In the genomic region with DNA sequence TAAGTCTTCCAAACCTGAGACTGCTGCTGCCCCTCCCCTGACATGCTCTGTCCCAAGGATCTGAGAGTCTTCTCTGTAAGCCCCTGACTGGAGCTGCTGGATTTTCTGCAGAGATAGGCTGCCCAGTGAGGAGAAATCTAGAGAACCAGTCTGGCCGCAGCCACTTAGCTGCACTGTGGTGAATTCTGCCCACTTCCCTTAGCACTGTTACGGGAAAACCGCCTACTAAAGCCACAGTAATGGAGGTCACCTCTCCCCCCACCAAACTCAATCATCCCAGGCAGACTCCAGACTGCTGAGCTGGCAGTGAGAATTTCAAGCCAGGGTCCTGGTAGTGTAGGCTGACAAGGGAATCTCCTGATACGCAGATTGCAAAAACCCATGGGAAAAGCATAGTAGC, we compare ENCODE assay signal across 22 cellular contexts.
DNase-seq lines count a peak whose midpoint lies in the region; ATAC-seq lines count a peak whose summit lies in the region.
"Had no signal": no experiment of that assay in that cellular context is flagged by ENCODE, and none has a peak within 500 bp of the region (broad histone marks: within the 10 kb centered on the region; RNA-seq: fewer than 3 reads in every experiment).

No MANE protein-coding gene starts in this region.

- no peak overlapping the region for H3K4me3 ChIP-seq in CD4-positive, alpha-beta memory T cell (ENCODE audit: low read length in 2 of 2)
- H3K4me3 ChIP-seq: body of pancreas, coronary artery, K562, PC-9, SJSA1, upper lobe of left lung had no signal

- POLR2A ChIA-PET in CD4-positive, alpha-beta memory T cell (lab: Charles Lee; ENCODE audit: partially characterized antibody) = no interaction called here

- H3K27me3 Mint-ChIP-seq in memory B cell = peaks cover 4% of the 10 kb centered on the region
- H3K27me3 Mint-ChIP-seq in CD4-positive, alpha-beta memory T cell = peaks cover 0 to 1% of the 10 kb centered on the region in 2 donors
- H3K27me3 Mint-ChIP-seq in activated naive CD4-positive, alpha-beta T cell treated with anti-CD3 and anti-CD28 coated beads, Interleukin-2, amount 10 ng/mL, durations not matched to agents 7 days and 5 days = no peaks in the 10 kb centered on the region

- no peak overlapping the region for H3K27ac Mint-ChIP-seq in memory B cell
- H3K27ac Mint-ChIP-seq in CD4-positive, alpha-beta memory T cell = no peak overlapping the region
- H3K27ac Mint-ChIP-seq in activated naive CD4-positive, alpha-beta T cell treated with anti-CD3 and anti-CD28 coated beads, Interleukin-2, amount 10 ng/mL, durations not matched to agents 7 days and 5 days = no peak overlapping the region
- H3K27ac Mint-ChIP-seq: activated naive CD8-positive, alpha-beta T cell; B cell; HFFc6 had no signal

- ATAC-seq in GM21381 (IDR thresholded peaks at IDR 0.05; ENCODE audit: unreplicated experiment) = peak; percentile 84
- ATAC-seq in HG02798 (IDR thresholded peaks at IDR 0.05; ENCODE audit: poor library complexity, unreplicated experiment) = peak; percentile 92
- peak; percentile 90 for ATAC-seq in HG03460 (IDR thresholded peaks at IDR 0.05; ENCODE audit: unreplicated experiment)
- peak; percentile 56 for ATAC-seq in memory B cell (ENCODE audit: low read depth)
- ATAC-seq: body of pancreas, K562, left colon had no signal

- H3K4me1 ChIP-seq in CD4-positive, alpha-beta memory T cell (ENCODE audit: insufficient read depth, low read length) = no peaks in the 10 kb centered on the region
- H3K4me1 ChIP-seq: body of pancreas, SJSA1, upper lobe of left lung had no signal

- DNase-seq in memory B cell (ENCODE audit: low spot score in 2 of 2) = no peak
- DNase-seq in CD4-positive, alpha-beta memory T cell = no peak
- DNase-seq in cortex of kidney (lab: John Stamatoyannopoulos, UW) = no peak
- DNase-seq in caudate nucleus (lab: John Stamatoyannopoulos, UW) = no peak
- no peak for DNase-seq in activated naive CD4-positive, alpha-beta T cell treated with anti-CD3 and anti-CD28 coated beads, Interleukin-2, amount 10 ng/mL, durations not matched to agents 7 days and 5 days
- DNase-seq: activated CD4-positive, alpha-beta T cell treated with anti-CD3 and anti-CD28 coated beads for 48 hours; body of pancreas; HFFc6; left colon; NCI-H1048; PC-9; stimulated activated naive CD4-positive, alpha-beta T cell treated with Interleukin-2 at 50 U/mL for 16 hours; T-helper 9 cell; upper lobe of left lung had no signal

- CTCF ChIA-PET in CD4-positive, alpha-beta memory T cell (lab: Charles Lee; ENCODE audit: partially characterized antibody) = no interaction called here
- CTCF ChIA-PET in activated naive CD4-positive, alpha-beta T cell treated with anti-CD3 and anti-CD28 coated beads, Interleukin-2, amount 10 ng/mL, durations not matched to agents 7 days and 5 days (lab: Charles Lee) = no interaction called here

- no peaks in the 10 kb centered on the region for H3K36me3 Mint-ChIP-seq in memory B cell
- no peaks in the 10 kb centered on the region for H3K36me3 Mint-ChIP-seq in CD4-positive, alpha-beta memory T cell
- no peaks in the 10 kb centered on the region for H3K36me3 Mint-ChIP-seq in activated naive CD4-positive, alpha-beta T cell treated with anti-CD3 and anti-CD28 coated beads, Interleukin-2, amount 10 ng/mL, durations not matched to agents 7 days and 5 days
- H3K36me3 Mint-ChIP-seq: activated naive CD8-positive, alpha-beta T cell had no signal

- intact Hi-C loops in CD4-positive, alpha-beta memory T cell (cut with micrococcal nuclease) = no loop called here

- H3K4me3 Mint-ChIP-seq in memory B cell = no peak overlapping the region
- H3K4me3 Mint-ChIP-seq in CD4-positive, alpha-beta memory T cell = no peak overlapping the region
- no peak overlapping the region for H3K4me3 Mint-ChIP-seq in activated naive CD4-positive, alpha-beta T cell treated with anti-CD3 and anti-CD28 coated beads, Interleukin-2, amount 10 ng/mL, durations not matched to agents 7 days and 5 days
- H3K4me3 Mint-ChIP-seq: activated naive CD8-positive, alpha-beta T cell; B cell; HFFc6 had no signal

- no peaks in the 10 kb centered on the region for H3K9me3 Mint-ChIP-seq in memory B cell
- H3K9me3 Mint-ChIP-seq in CD4-positive, alpha-beta memory T cell = no peaks in the 10 kb centered on the region
- H3K9me3 Mint-ChIP-seq in activated naive CD4-positive, alpha-beta T cell treated with anti-CD3 and anti-CD28 coated beads, Interleukin-2, amount 10 ng/mL, durations not matched to agents 7 days and 5 days = no peaks in the 10 kb centered on the region
- H3K9me3 Mint-ChIP-seq: HFFc6 had no signal

- H3K9me3 ChIP-seq in CD4-positive, alpha-beta memory T cell (ENCODE audit: control insufficient read depth in 1 of 2, low read length in 2 of 2) = no peaks in the 10 kb centered on the region
- H3K9me3 ChIP-seq: body of pancreas, SJSA1, upper lobe of left lung had no signal

- H3K36me3 ChIP-seq in CD4-positive, alpha-beta memory T cell (ENCODE audit: insufficient read depth, low read length) = no peaks in the 10 kb centered on the region
- H3K36me3 ChIP-seq: SJSA1, upper lobe of left lung had no signal

- H3K27ac ChIP-seq in CD4-positive, alpha-beta memory T cell (ENCODE audit: low read depth, low read length) = no peak overlapping the region
- H3K27ac ChIP-seq in caudate nucleus (ENCODE audit: low read depth, low read length) = no peak overlapping the region
- H3K27ac ChIP-seq: body of pancreas, coronary artery, PC-9, SJSA1, upper lobe of left lung had no signal

- H3K27me3 ChIP-seq in CD4-positive, alpha-beta memory T cell (ENCODE audit: insufficient read depth, low read length) = no peaks in the 10 kb centered on the region
- H3K27me3 ChIP-seq: body of pancreas, SJSA1, upper lobe of left lung had no signal

- peaks cover 2% of the 10 kb centered on the region for H3K4me1 Mint-ChIP-seq in memory B cell
- no peaks in the 10 kb centered on the region for H3K4me1 Mint-ChIP-seq in CD4-positive, alpha-beta memory T cell
- H3K4me1 Mint-ChIP-seq in activated naive CD4-positive, alpha-beta T cell treated with anti-CD3 and anti-CD28 coated beads, Interleukin-2, amount 10 ng/mL, durations not matched to agents 7 days and 5 days = no peaks in the 10 kb centered on the region
